In the genomic region with DNA sequence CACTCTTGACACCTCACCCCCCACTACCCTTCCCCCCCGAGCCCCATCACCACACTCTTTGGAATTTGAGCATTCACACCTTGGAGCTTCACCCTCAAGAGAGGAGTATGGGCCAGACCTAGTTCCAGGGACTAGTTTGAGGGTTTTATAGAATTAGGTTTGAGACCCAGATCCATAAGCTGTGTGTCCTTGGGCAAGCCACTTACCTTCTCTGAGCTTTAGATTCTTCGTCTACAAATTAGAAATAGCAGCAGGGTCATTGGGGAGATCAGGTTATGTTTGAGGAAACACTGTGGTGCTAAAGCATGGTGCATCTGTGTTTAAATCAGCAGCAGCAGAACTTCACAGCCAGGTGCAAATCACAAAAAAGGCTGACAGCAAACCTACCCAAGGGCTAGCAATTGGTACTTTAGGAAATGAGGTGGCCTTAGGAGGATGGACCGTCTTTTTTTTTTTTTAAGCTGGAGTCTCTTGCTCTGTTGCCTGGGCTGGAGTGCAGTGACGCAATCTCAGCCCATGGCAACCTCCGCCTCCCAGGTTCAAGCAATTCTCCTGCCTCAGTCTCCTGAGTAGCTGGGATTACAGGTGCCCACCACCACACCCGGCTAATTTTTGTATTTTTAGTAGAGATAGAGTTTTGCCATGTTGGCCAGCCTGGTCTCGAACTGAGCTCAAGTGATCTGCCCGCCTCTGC, we compare ENCODE assay signal across 11 cellular contexts.
DNase-seq lines count a peak whose midpoint lies in the region; ATAC-seq and TF ChIP-seq lines count a peak whose summit lies in the region.
"Had no signal": no experiment of that assay in that cellular context is flagged by ENCODE, and none has a peak within 500 bp of the region (broad histone marks: within the 10 kb centered on the region; RNA-seq: fewer than 3 reads in every experiment).

No MANE protein-coding gene starts in this region.

- H3K27ac Mint-ChIP-seq in activated T-cell treated with anti-CD3 and anti-CD28 coated beads, Interleukin-2, amount 50 U/mL, for 24 hours = peak overlapping the region; percentile 95

- in situ Hi-C loops in GM13976 (cut with MboI; ENCODE audit: low sequenced_read_pairs, unreplicated experiment) = loop anchor here (25.0 kb wide), 1 partner anchor 163 kb away; no protein-coding TSS in a partner anchor

- no peaks in the 10 kb centered on the region for H3K9me3 Mint-ChIP-seq in activated T-cell treated with anti-CD3 and anti-CD28 coated beads, Interleukin-2, amount 50 U/mL, for 24 hours

- H3K4me1 ChIP-seq in RWPE2 (ENCODE audit: insufficient read depth, poor library complexity, severe bottlenecking) (peaks cover 17% of the 10 kb centered on the region), thymus (ENCODE audit: control insufficient read depth, insufficient read depth, low read length) (peaks cover 21% of the 10 kb centered on the region)

- H3K27me3 Mint-ChIP-seq in activated T-cell treated with anti-CD3 and anti-CD28 coated beads, Interleukin-2, amount 50 U/mL, for 24 hours = no peaks in the 10 kb centered on the region

- peaks cover 52% of the 10 kb centered on the region for H3K4me1 Mint-ChIP-seq in activated T-cell treated with anti-CD3 and anti-CD28 coated beads, Interleukin-2, amount 50 U/mL, for 24 hours (ENCODE audit: low read depth)

- no peaks in the 10 kb centered on the region for H3K9me3 ChIP-seq in RWPE2 (ENCODE audit: severe bottlenecking)
- H3K9me3 ChIP-seq in thymus (ENCODE audit: control insufficient read depth) = no peaks in the 10 kb centered on the region
- H3K9me3 ChIP-seq: testis had no signal

- peaks cover 98% of the 10 kb centered on the region for H3K36me3 ChIP-seq in RWPE2 (ENCODE audit: low read depth)
- peaks cover 42% of the 10 kb centered on the region for H3K36me3 ChIP-seq in thymus (ENCODE audit: control insufficient read depth, insufficient read depth)

- ATAC-seq in RWPE2 (ENCODE audit: low read depth) = no peak

- TF ChIP-seq CTCF in RWPE2 (IDR thresholded peaks at IDR 0.05; ENCODE audit: poor library complexity, severe bottlenecking) (no peak), GM13976 (IDR thresholded peaks at IDR 0.05; ENCODE audit: borderline replicate concordance, control extremely low read depth, extremely low read depth, insufficient read depth, missing control alignments) (no peak)

- H3K4me3 ChIP-seq in RWPE2 (ENCODE audit: severe bottlenecking) (no peak overlapping the region), thymus (ENCODE audit: low read length) (no peak overlapping the region)
- H3K4me3 ChIP-seq: testis had no signal

- 92% methylated on average over 8 of the region's 8 CpGs for WGBS in thymus

- H3K27me3 ChIP-seq in RWPE2 (ENCODE audit: insufficient read depth, poor library complexity, severe bottlenecking) (no peaks in the 10 kb centered on the region), thymus (ENCODE audit: control insufficient read depth, insufficient read depth) (no peaks in the 10 kb centered on the region)
- H3K27me3 ChIP-seq: testis had no signal

- DNase-seq in activated T-cell treated with anti-CD3 and anti-CD28 coated beads, Interleukin-2, amount 50 U/mL, for 24 hours = no peak
- DNase-seq in activated T-cell treated with anti-CD3 and anti-CD28 coated beads, Interleukin-2, amount 50 U/mL, for 1 hour = no peak
- DNase-seq in RWPE2 (ENCODE audit: low spot score) = no peak
- DNase-seq in epithelial cell of prostate (ENCODE audit: low read depth, low spot score) = no peak
- no peak for DNase-seq in GM13976 (ENCODE audit: low spot score)
- no peak for DNase-seq in NCI-H748 treated with DMSO at 0.1 percent for 48 hours (lab: John Stamatoyannopoulos, UW)
- DNase-seq in NCI-H1417 treated with DMSO at 0.1 percent for 48 hours (lab: John Stamatoyannopoulos, UW) = no peak
- DNase-seq: NCI-H2107, OCI-M1 had no signal

- H3K4me3 Mint-ChIP-seq in activated T-cell treated with anti-CD3 and anti-CD28 coated beads, Interleukin-2, amount 50 U/mL, for 24 hours = peak overlapping the region; percentile 71

- peak overlapping the region; percentile 69 for H3K27ac ChIP-seq in RWPE2 (ENCODE audit: poor library complexity, severe bottlenecking)
- H3K27ac ChIP-seq in epithelial cell of prostate = peak overlapping the region; percentile 92
- peak overlapping the region; percentile 70 for H3K27ac ChIP-seq in thymus (ENCODE audit: low read depth)

- H3K36me3 Mint-ChIP-seq in activated T-cell treated with anti-CD3 and anti-CD28 coated beads, Interleukin-2, amount 50 U/mL, for 24 hours (ENCODE audit: low read depth) = peaks cover 99% of the 10 kb centered on the region
